ENCODE assay signal across 16 cellular contexts in genomic region chr1:117679868-117680267, GRCh38.
"Had no signal": no experiment of that assay in that cellular context is flagged by ENCODE, and none has a peak within 500 bp of the region (broad histone marks: within the 10 kb centered on the region; RNA-seq: fewer than 3 reads in every experiment).

No MANE protein-coding gene starts in this region.

- ATAC-seq: esophagus mucosa; gastroesophageal sphincter; left lobe of liver; naive thymus-derived CD8-positive, alpha-beta T cell; upper lobe of right lung had no signal

- H3K27ac ChIP-seq: gastroesophageal sphincter, neutrophil, suprapubic skin, thyroid gland, upper lobe of right lung, vagina had no signal

- H3K27me3 ChIP-seq: gastroesophageal sphincter, neutrophil, suprapubic skin, thyroid gland, upper lobe of right lung, vagina had no signal

- H3K9me3 ChIP-seq: gastroesophageal sphincter, neutrophil, suprapubic skin, thyroid gland, upper lobe of right lung, vagina had no signal

- DNase-seq: effector memory CD4-positive, alpha-beta T cell; hippocampal formation; mesendoderm; naive thymus-derived CD8-positive, alpha-beta T cell; stimulated activated CD4-positive, alpha-beta T cell treated with anti-CD3 and anti-CD28 coated beads, Interleukin-2, amount 100 ng/mL, for 48 hours; stimulated activated naive CD4-positive, alpha-beta T cell treated with Interleukin-2 at 50 U/mL for 16 hours; thyroid gland; upper lobe of right lung had no signal

- H3K36me3 ChIP-seq: gastroesophageal sphincter, neutrophil, suprapubic skin, thyroid gland, upper lobe of right lung, vagina had no signal

- H3K4me1 ChIP-seq: upper lobe of right lung, vagina had no signal

- H3K4me3 ChIP-seq: gastroesophageal sphincter, lung, smooth muscle cell, suprapubic skin, thyroid gland, upper lobe of right lung, vagina had no signal
